In genomic region chrX:106023947-106024346, GRCh38 we compare ENCODE assay signal across 38 cellular contexts. TPM values are rescaled to one million over a fixed set of nuclear protein-coding genes. Genes with fewer than 3 reads are reported as not detected.
"Had no signal": no experiment of that assay in that cellular context is flagged by ENCODE, and none has a peak within 500 bp of the region (broad histone marks: within the 10 kb centered on the region; RNA-seq: fewer than 3 reads in every experiment).

No MANE protein-coding gene starts in this region.

- H3K36me3 ChIP-seq: MG63 had no signal

- H3K9me3 ChIP-seq: MG63 had no signal

- H3K27ac ChIP-seq: KMS-11 had no signal

- H3K27me3 ChIP-seq: MG63 had no signal

- H3K9ac ChIP-seq: KMS-11 had no signal

- H3K4me3 ChIP-seq: MG63 had no signal

- DNase-seq: Karpas-422, Kasumi-1, MG63, MM.1S, NCI-H1048, NCI-H1092, NCI-H1092 treated with DMSO at 0.1 percent for 48 hours, NCI-H1105, NCI-H1105 treated with DMSO at 0.1 percent for 48 hours, NCI-H1417, NCI-H1417 treated with DMSO at 0.1 percent for 48 hours, NCI-H1436, NCI-H1436 treated with DMSO at 0.1 percent for 48 hours, NCI-H146, NCI-H1694, NCI-H1694 treated with DMSO at 0.1 percent for 48 hours, NCI-H187, NCI-H187 treated with DMSO at 0.1 percent for 48 hours, NCI-H1930, NCI-H2029, NCI-H2029 treated with DMSO at 0.1 percent for 48 hours, NCI-H2081, NCI-H2081 treated with DMSO at 0.1 percent for 48 hours, NCI-H2107, NCI-H2171, NCI-H2171 treated with DMSO at 0.1 percent for 48 hours, NCI-H2227 treated with DMSO at 0.1 percent for 48 hours, NCI-H226, NCI-H345, NCI-H446, NCI-H446 treated with DMSO at 0.1 percent for 48 hours, NCI-H510A, NCI-H510A treated with DMSO at 0.1 percent for 48 hours had no signal

- H3K4me2 ChIP-seq: KMS-11 had no signal

RNA-seq across cellular contexts. Expression of gene SERPINA7, which starts 14.6 kb away (rescaled TPM):
- total RNA-seq: LHCN-M2, M059J, MCF 10A, NCI-H460 had no signal
